8 cellular contexts compared by ENCODE assay signal in the genomic region with DNA sequence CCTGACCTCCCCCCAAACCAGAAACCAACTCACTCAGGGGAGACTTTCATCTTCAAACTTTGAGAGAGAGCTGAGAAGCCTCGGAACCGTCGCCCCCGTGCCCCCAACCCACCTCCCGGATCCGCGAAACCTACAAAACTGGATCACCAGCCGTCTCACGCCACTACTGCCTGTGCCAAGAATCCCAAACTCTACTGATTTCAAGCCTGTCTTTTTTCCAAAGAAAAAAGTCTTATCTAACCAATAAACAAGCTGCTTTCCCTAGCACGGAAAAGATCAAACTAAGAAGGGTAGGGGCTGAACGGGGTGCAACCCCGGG. TPM values are rescaled to one million over a fixed set of nuclear protein-coding genes. Genes with fewer than 3 reads are reported as not detected.
DNase-seq lines count a peak whose midpoint lies in the region; ATAC-seq and TF ChIP-seq lines count a peak whose summit lies in the region.

No MANE protein-coding gene starts in this region.

- ATAC-seq in body of pancreas (no peak), aorta (ENCODE audit: low FRiP score) (no peak)

- no peaks in the 10 kb centered on the region for H3K9me3 ChIP-seq in left ventricle myocardium inferior (replicated peaks)
- H3K9me3 ChIP-seq in body of pancreas: no peaks in the 10 kb centered on the region
- H3K9me3 ChIP-seq in mesodermal cell (ENCODE audit: control insufficient read depth, low read length): no peaks in the 10 kb centered on the region
- no peaks in the 10 kb centered on the region for H3K9me3 ChIP-seq in aorta (ENCODE audit: control insufficient read depth, low read length)

- H3K27me3 ChIP-seq in left ventricle myocardium inferior (ENCODE audit: low read depth) (no peaks in the 10 kb centered on the region), body of pancreas (no peaks in the 10 kb centered on the region), aorta (ENCODE audit: control insufficient read depth in 1 of 2, insufficient read depth in 2 of 2, low read length in 1 of 2) (no peaks in the 10 kb centered on the region)

- DNase-seq in left ventricle myocardium inferior: no peak
- DNase-seq in cardiac septum (ENCODE audit: low spot score): no peak
- DNase-seq in body of pancreas: no peak
- DNase-seq in aorta: peak; percentile 47 to 55
- DNase-seq in GM10248 (ENCODE audit: extremely low spot score): no peak
- DNase-seq in NCI-H2196 (lab: John Stamatoyannopoulos, UW; ENCODE audit: unreplicated experiment): no peak
- no peak for DNase-seq in NCI-H2029 treated with DMSO at 0.1 percent for 48 hours (lab: John Stamatoyannopoulos, UW)

- H3K27ac ChIP-seq in left ventricle myocardium inferior (replicated peaks) (peak overlapping the region; percentile 94), body of pancreas (peak overlapping the region in 3 of 4 donors; percentile 93 to 96 (median 95)), mesodermal cell (ENCODE audit: low read depth, low read length, severe bottlenecking) (peak overlapping the region; percentile 99), aorta (ENCODE audit: low read depth in 1 of 2, low read length in 2 of 2) (no peak overlapping the region)

- TF ChIP-seq CTCF in left ventricle myocardium inferior (IDR thresholded peaks at IDR 0.05; ENCODE audit: borderline replicate concordance) (no peak), body of pancreas (IDR thresholded peaks at IDR 0.05) (no peak), GM10248 (IDR thresholded peaks at IDR 0.05; ENCODE audit: control extremely low read depth, extremely low read depth, low read depth, missing control alignments) (no peak)

- no peaks in the 10 kb centered on the region for H3K36me3 ChIP-seq in left ventricle myocardium inferior
- no peaks in the 10 kb centered on the region for H3K36me3 ChIP-seq in body of pancreas (replicated peaks in 1 of 2; ENCODE audit: insufficient read depth in 1 of 2, low read depth in 2 of 2)
- H3K36me3 ChIP-seq in mesodermal cell (ENCODE audit: control insufficient read depth, insufficient read depth, low read length): peaks cover 14% of the 10 kb centered on the region
- H3K36me3 ChIP-seq in aorta (ENCODE audit: control insufficient read depth in 1 of 2, insufficient read depth in 2 of 2, low read length in 1 of 2): no peaks in the 10 kb centered on the region

- peaks cover 16% of the 10 kb centered on the region for H3K4me1 ChIP-seq in left ventricle myocardium inferior
- peaks cover 54% of the 10 kb centered on the region for H3K4me1 ChIP-seq in body of pancreas
- peaks cover 24% of the 10 kb centered on the region for H3K4me1 ChIP-seq in mesodermal cell (ENCODE audit: control insufficient read depth, insufficient read depth, low read length, poor library complexity, severe bottlenecking)
- H3K4me1 ChIP-seq in aorta (ENCODE audit: control insufficient read depth in 1 of 2, insufficient read depth in 2 of 2, low read length in 2 of 2): peaks cover 0 to 3% of the 10 kb centered on the region in 2 donors

- no peak overlapping the region for H3K4me3 ChIP-seq in left ventricle myocardium inferior
- peak overlapping the region; percentile 88 to 94 for H3K4me3 ChIP-seq in body of pancreas
- H3K4me3 ChIP-seq in mesodermal cell (ENCODE audit: extremely low read depth, insufficient read depth, low read length, poor library complexity, severe bottlenecking): peak overlapping the region; percentile 90
- peak overlapping the region; percentile 42 to 99 for H3K4me3 ChIP-seq in aorta (ENCODE audit: low read length in 2 of 2)

- POLR2A ChIA-PET in GM10248 (lab: Yijun Ruan, JAX): no interaction called here

- WGBS in body of pancreas, 2 donors: 0 to 2% methylated on average over 12 of the region's 12 CpGs
- WGBS in mesodermal cell (ENCODE audit: insufficient coverage in 2 of 2), 2 experiments: 0% methylated on average over 8 to 12 of the region's 12 CpGs
- WGBS in aorta, 2 donors: 1% methylated on average over 12 of the region's 12 CpGs

- CTCF ChIA-PET in GM10248 (lab: Yijun Ruan, JAX): interaction anchor here (3.0 kb wide), 1 partner anchor 266 kb away, joined by 11 read pairs; no protein-coding TSS in a partner anchor

- intact Hi-C loops in left ventricle myocardium inferior (cut with micrococcal nuclease): loop anchor here (5.0 kb wide), 1 partner anchor 102 kb away; no protein-coding TSS in a partner anchor
- intact Hi-C loops in cardiac septum (cut with DNase I): loop anchor here (5.0 to 10.0 kb wide), 3 partner anchors 193 to 615 kb away; no protein-coding TSS in a partner anchor
- intact Hi-C loops in body of pancreas (cut with DNase I): no loop called here
- intact Hi-C loops in aorta (cut with DNase I): loop anchor here (2.0 to 5.0 kb wide), 5 partner anchors 87 to 267 kb away; no protein-coding TSS in a partner anchor

- no peak for TF ChIP-seq POLR2A in body of pancreas (IDR thresholded peaks at IDR 0.05)

RNA-seq across cellular contexts. Expression of gene AXIN2, which starts 2.0 kb away (rescaled TPM):
- 21.0 TPM for total RNA-seq in left ventricle myocardium inferior
- 12.4 TPM for total RNA-seq in cardiac septum
- total RNA-seq in body of pancreas: 10 to 100 TPM in 1 of 2 donors, 1 to 10 TPM in 1; 5.4 to 16.2 TPM
- polyA plus RNA-seq in mesodermal cell (2013, experiment 1 of 2): 32.4 TPM
- 26.7 TPM for polyA plus RNA-seq in mesodermal cell (2013, experiment 2 of 2)
- 10 to 100 TPM; 12.8 to 13.8 TPM for total RNA-seq in aorta
- polyA plus RNA-seq in aorta: 10 to 100 TPM in 1 of 2 donors, 1 to 10 TPM in 1; 6.3 to 10.1 TPM

Comparison
In these comparisons a context has a peak if more than half of its experiments do, and no peak if none do; other contexts are left out.
1. DNase-seq: peak in aorta (2 of 2); none in left ventricle myocardium inferior (single experiment), cardiac septum (single experiment), body of pancreas (0 of 4), GM10248 (single experiment), NCI-H2196 (single experiment) and NCI-H2029 treated with DMSO at 0.1 percent for 48 hours (single experiment).
2. H3K27ac ChIP-seq: peak in left ventricle myocardium inferior (single experiment), body of pancreas (3 of 4) and mesodermal cell (single experiment); none in aorta (0 of 2).